Comparison of ENCODE assay signal across 8 cellular contexts in genomic region chr19:44447864-44448674, GRCh38. TPM values are rescaled to one million over a fixed set of nuclear protein-coding genes. Genes with fewer than 3 reads are reported as not detected.
DNase-seq lines count a peak whose midpoint lies in the region; ATAC-seq and TF ChIP-seq lines count a peak whose summit lies in the region.

ZNF229 (minus strand) TSS chr19:44448472; CDS start chr19:44442847, 5,625 bp downstream.

- peaks cover 9 to 10% of the 10 kb centered on the region in 2 donors for H3K4me1 ChIP-seq in thyroid gland

- peak; percentile 93 for DNase-seq in AG08396 (ENCODE audit: low spot score)
- peak; percentile 9 to 97 (median 87) for DNase-seq in HUDEP-2 (lab: John Stamatoyannopoulos, UW; ENCODE audit: unreplicated experiment in 76 of 76)
- peak in 1 of 3 donors; percentile 20 for DNase-seq in T-helper 17 cell
- DNase-seq in anterior cingulate cortex (lab: John Stamatoyannopoulos, UW) = peak; percentile 0 to 87 (median 56)
- peak; percentile 92 for DNase-seq in left ventricle myocardium superior
- DNase-seq in pons (ENCODE audit: low spot score) = peak; percentile 62
- peak; percentile 94 to 96 for DNase-seq in thyroid gland
- no peak for DNase-seq in HEK293T (ENCODE audit: extremely low spot score)

- CTCF ChIA-PET in HEK293T (lab: Yijun Ruan, JAX) = no interaction called here

- intact Hi-C loops in left ventricle myocardium superior (cut with micrococcal nuclease) (no loop called here), thyroid gland (cut with DNase I) (no loop called here)

- H3K9me3 ChIP-seq in T-helper 17 cell (ENCODE audit: control insufficient read depth, low read length, poor library complexity, severe bottlenecking) (peaks cover 15% of the 10 kb centered on the region), thyroid gland (no peaks in the 10 kb centered on the region)

- H3K4me3 ChIP-seq in thyroid gland (replicated peaks in 1 of 3) = peak within 1 kb of the TSS; percentile 54 to 96 (median 88)

- peak in 1 of 2 donors; percentile 36 for TF ChIP-seq POLR2A in thyroid gland (IDR thresholded peaks at IDR 0.05)

- POLR2A ChIA-PET in HEK293T (lab: Yijun Ruan, JAX) = no interaction called here

- no peak for TF ChIP-seq CTCF in thyroid gland (IDR thresholded peaks at IDR 0.05)

- H3K36me3 Mint-ChIP-seq in T-helper 17 cell (ENCODE audit: low read depth) = peaks cover 2% of the 10 kb centered on the region

- H3K27ac Mint-ChIP-seq in T-helper 17 cell = no peak within 1 kb of the TSS

- 2 to 4% methylated on average over 39 to 42 of the region's 45 CpGs for WGBS in thyroid gland, 2 donors

- H3K27me3 ChIP-seq in thyroid gland = no peaks in the 10 kb centered on the region

- no peaks in the 10 kb centered on the region for H3K4me1 Mint-ChIP-seq in T-helper 17 cell

- H3K27me3 Mint-ChIP-seq in T-helper 17 cell = no peaks in the 10 kb centered on the region

- H3K4me3 Mint-ChIP-seq in T-helper 17 cell = peak within 1 kb of the TSS; percentile 66

- no peaks in the 10 kb centered on the region for H3K36me3 ChIP-seq in thyroid gland

- ATAC-seq in T-helper 17 cell (peak; percentile 90), left ventricle myocardium superior (peak; percentile 99)

- H3K27ac ChIP-seq in thyroid gland = no peak within 1 kb of the TSS

TF ChIP-seq in HEK293T, 16 proteins besides CTCF, POLR2A, EP300 and RAD21:
- TF ChIP-seq FOXM1 (IDR thresholded peaks at IDR 0.05; ENCODE audit: borderline replicate concordance) (no peak), ZNF384 (IDR thresholded peaks at IDR 0.05) (no peak), TARDBP (IDR thresholded peaks at IDR 0.05) (no peak)

RNA-seq across cellular contexts. Expression of gene ZNF229, which starts in this region (rescaled TPM):
- total RNA-seq in T-helper 17 cell = under 1 TPM in 1 of 2 donors, not detected in 1; 0.25 TPM
- 6.7 TPM for total RNA-seq in left ventricle myocardium superior
- total RNA-seq in thyroid gland = 10 to 100 TPM; 13.3 to 22.9 (median 17.8) TPM

Comparison
In these comparisons a context has a peak if more than half of its experiments do, and no peak if none do; other contexts are left out.
1. Peak in ATAC-seq in T-helper 17 cell; RNA of the gene not detected or under 1 TPM.